18 cellular contexts compared by ENCODE assay signal in genomic region chr2:100062315-100062714, GRCh38.
"Had no signal": no experiment of that assay in that cellular context is flagged by ENCODE, and none has a peak within 500 bp of the region (broad histone marks: within the 10 kb centered on the region; RNA-seq: fewer than 3 reads in every experiment).

No MANE protein-coding gene starts in this region.

- H3K4me1 ChIP-seq: colonic mucosa, foreskin keratinocyte had no signal

- ATAC-seq: foreskin keratinocyte, right lobe of liver had no signal

- H3K36me3 ChIP-seq: colonic mucosa, left ventricle myocardium inferior, ovary, right lobe of liver had no signal

- H3K4me3 ChIP-seq: colonic mucosa, left ventricle myocardium inferior, ovary, right lobe of liver had no signal

- DNase-seq: activated CD4-positive, alpha-beta T cell treated with anti-CD3 and anti-CD28 coated beads, Interleukin-2, amount 50 U/mL, for 4 hours; anterior cingulate cortex; central memory CD4-positive, alpha-beta T cell; colonic mucosa; endodermal cell; foreskin keratinocyte; head of caudate nucleus; kidney; left ventricle myocardium inferior; mammary epithelial cell; ovary; right lobe of liver; small intestine; stimulated activated CD4-positive, alpha-beta T cell treated with anti-CD3 and anti-CD28 coated beads, Interleukin-15, amount 100 ng/mL, for 24 hours; stimulated activated CD4-positive, alpha-beta T cell treated with anti-CD3 and anti-CD28 coated beads, Interleukin-4, amount 100 ng/mL, for 1 hour; T-helper 1 cell; T-helper 9 cell had no signal

- H3K9me3 ChIP-seq: colonic mucosa, ovary, right lobe of liver had no signal

- H3K27ac ChIP-seq: colonic mucosa, epithelial cell of prostate, foreskin keratinocyte, left ventricle myocardium inferior, ovary, right lobe of liver had no signal

- H3K27me3 ChIP-seq: colonic mucosa, foreskin keratinocyte, ovary, right lobe of liver had no signal
